8 cellular contexts compared by ENCODE assay signal in the genomic region with DNA sequence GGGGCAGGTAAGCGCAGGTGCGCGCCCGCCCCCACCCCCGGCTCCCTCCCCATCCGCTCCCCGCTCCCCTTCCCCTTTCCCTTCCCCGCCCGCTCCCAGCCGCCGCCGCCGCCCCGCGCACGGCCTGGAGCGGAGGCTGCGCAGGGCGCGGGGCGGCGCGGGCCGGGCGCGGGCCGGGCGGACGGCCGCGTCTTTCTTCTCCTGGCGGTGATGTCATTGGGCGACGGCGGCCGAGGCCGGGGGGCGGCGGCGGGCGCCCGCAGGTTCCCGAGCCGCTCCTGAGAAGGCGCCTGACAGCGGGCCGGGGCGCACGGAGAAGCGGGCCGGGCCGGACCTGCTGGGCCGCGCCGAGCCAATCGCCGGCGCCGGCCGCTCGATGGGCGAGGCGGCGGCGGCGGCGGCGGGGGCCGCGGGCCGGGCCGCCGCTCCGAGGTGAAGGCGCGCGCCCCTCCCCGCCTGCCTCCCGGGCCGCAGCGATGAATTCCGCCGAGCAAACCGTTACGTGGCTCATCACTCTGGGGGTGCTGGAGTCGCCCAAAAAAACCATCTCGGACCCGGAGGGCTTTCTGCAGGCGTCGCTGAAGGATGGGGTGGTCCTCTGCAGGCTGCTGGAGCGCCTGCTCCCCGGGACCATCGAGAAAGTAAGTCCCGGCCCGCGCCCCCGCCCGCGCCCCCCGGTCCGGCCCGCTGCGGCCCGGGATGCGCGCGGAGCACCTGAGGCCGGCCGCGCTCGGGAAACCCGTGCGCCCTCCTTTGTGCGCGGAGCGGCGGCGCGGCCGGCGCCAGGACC. TPM values are rescaled to one million over a fixed set of nuclear protein-coding genes. Genes with fewer than 3 reads are reported as not detected.
A peak's percentile ranks its signal among the peaks of the same experiment; 100 is the strongest.
DNase-seq lines count a peak whose midpoint lies in the region; ATAC-seq and TF ChIP-seq lines count a peak whose summit lies in the region.

A gene with protein sequence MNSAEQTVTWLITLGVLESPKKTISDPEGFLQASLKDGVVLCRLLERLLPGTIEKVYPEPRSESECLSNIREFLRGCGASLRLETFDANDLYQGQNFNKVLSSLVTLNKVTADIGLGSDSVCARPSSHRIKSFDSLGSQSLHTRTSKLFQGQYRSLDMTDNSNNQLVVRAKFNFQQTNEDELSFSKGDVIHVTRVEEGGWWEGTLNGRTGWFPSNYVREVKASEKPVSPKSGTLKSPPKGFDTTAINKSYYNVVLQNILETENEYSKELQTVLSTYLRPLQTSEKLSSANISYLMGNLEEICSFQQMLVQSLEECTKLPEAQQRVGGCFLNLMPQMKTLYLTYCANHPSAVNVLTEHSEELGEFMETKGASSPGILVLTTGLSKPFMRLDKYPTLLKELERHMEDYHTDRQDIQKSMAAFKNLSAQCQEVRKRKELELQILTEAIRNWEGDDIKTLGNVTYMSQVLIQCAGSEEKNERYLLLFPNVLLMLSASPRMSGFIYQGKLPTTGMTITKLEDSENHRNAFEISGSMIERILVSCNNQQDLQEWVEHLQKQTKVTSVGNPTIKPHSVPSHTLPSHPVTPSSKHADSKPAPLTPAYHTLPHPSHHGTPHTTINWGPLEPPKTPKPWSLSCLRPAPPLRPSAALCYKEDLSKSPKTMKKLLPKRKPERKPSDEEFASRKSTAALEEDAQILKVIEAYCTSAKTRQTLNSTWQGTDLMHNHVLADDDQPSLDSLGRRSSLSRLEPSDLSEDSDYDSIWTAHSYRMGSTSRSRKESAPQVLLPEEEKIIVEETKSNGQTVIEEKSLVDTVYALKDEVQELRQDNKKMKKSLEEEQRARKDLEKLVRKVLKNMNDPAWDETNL (plus strand): TSS at position 260 of the 790 bp plus-strand sequence. CDS start 217 bp downstream, at position 477.

- no peak for DNase-seq in CD4-positive, CD25-positive, alpha-beta regulatory T cell
- DNase-seq in GM23248 (peak; percentile 69), esophagus squamous epithelium (lab: John Stamatoyannopoulos, UW) (no peak), glomerular visceral epithelial cell (ENCODE audit: extremely low spot score) (no peak)
- DNase-seq in T-helper 2 cell treated with Interferon-gamma antibody and Interleukin-4, amounts not matched to agents 5 μg/mL and 100 μg/mL, for 36 hours (ENCODE audit: low spot score) = no peak
- DNase-seq in naive thymus-derived CD4-positive, alpha-beta T cell = peak in 1 of 9 donors; percentile 16

- no peaks in the 10 kb centered on the region for H3K79me2 ChIP-seq in GM23248 (ENCODE audit: insufficient read depth)

- POLR2A ChIA-PET in naive thymus-derived CD4-positive, alpha-beta T cell (lab: Charles Lee) = no interaction called here

- H3K36me3 Mint-ChIP-seq in CD4-positive, CD25-positive, alpha-beta regulatory T cell = no peaks in the 10 kb centered on the region
- no peaks in the 10 kb centered on the region for H3K36me3 Mint-ChIP-seq in T-helper 2 cell treated with Interferon-gamma antibody and Interleukin-4, amounts not matched to agents 5 μg/mL and 100 μg/mL, for 36 hours (ENCODE audit: low read depth)
- peaks cover 0 to 4% (median 0%) of the 10 kb centered on the region in 5 donors for H3K36me3 Mint-ChIP-seq in naive thymus-derived CD4-positive, alpha-beta T cell

- H3K4me3 ChIP-seq in CD4-positive, CD25-positive, alpha-beta regulatory T cell (ENCODE audit: low read depth, low read length) = peak within 1 kb of the TSS; percentile 65
- H3K4me3 ChIP-seq in GM23248 = peak within 1 kb of the TSS; percentile 78
- H3K4me3 ChIP-seq in esophagus squamous epithelium = peak within 1 kb of the TSS; percentile 37 to 69 (median 58)
- peak within 1 kb of the TSS; percentile 65 for H3K4me3 ChIP-seq in naive thymus-derived CD4-positive, alpha-beta T cell (ENCODE audit: low read length)

- no peak for TF ChIP-seq CTCF in esophagus squamous epithelium (IDR thresholded peaks at IDR 0.05)

- CTCF ChIA-PET in naive thymus-derived CD4-positive, alpha-beta T cell (lab: Charles Lee) = no interaction called here

- H3K27ac ChIP-seq in CD4-positive, CD25-positive, alpha-beta regulatory T cell (ENCODE audit: insufficient read depth, low read length, poor library complexity, severe bottlenecking) = no peak within 1 kb of the TSS
- H3K27ac ChIP-seq in GM23248 = peak within 1 kb of the TSS; percentile 75
- peak within 1 kb of the TSS; percentile 40 to 90 (median 82) for H3K27ac ChIP-seq in esophagus squamous epithelium
- H3K27ac ChIP-seq in naive thymus-derived CD4-positive, alpha-beta T cell (ENCODE audit: low read depth, low read length) = no peak within 1 kb of the TSS

- H3K4me3 Mint-ChIP-seq in CD4-positive, CD25-positive, alpha-beta regulatory T cell = peak within 1 kb of the TSS; percentile 79 to 89 (median 85)
- peak within 1 kb of the TSS; percentile 87 for H3K4me3 Mint-ChIP-seq in T-helper 2 cell treated with Interferon-gamma antibody and Interleukin-4, amounts not matched to agents 5 μg/mL and 100 μg/mL, for 36 hours
- peak within 1 kb of the TSS; percentile 85 to 93 (median 90) for H3K4me3 Mint-ChIP-seq in naive thymus-derived CD4-positive, alpha-beta T cell

- WGBS in GM23248 (ENCODE audit: low coverage in 1 of 2, low lambda C conversion rate in 2 of 2, missing lambda C conversion rate in 2 of 2), 2 experiments = 0 to 2% methylated on average over 6 to 94 of the region's 121 CpGs
- WGBS in esophagus squamous epithelium, 2 donors = 5% methylated on average over 7 of the region's 121 CpGs; no CpG with 5 or more reads in 1 of the 2 donors

- peaks cover 0 to 6% (median 0%) of the 10 kb centered on the region in 7 donors for H3K9me3 Mint-ChIP-seq in CD4-positive, CD25-positive, alpha-beta regulatory T cell
- no peaks in the 10 kb centered on the region for H3K9me3 Mint-ChIP-seq in T-helper 2 cell treated with Interferon-gamma antibody and Interleukin-4, amounts not matched to agents 5 μg/mL and 100 μg/mL, for 36 hours
- peaks cover 0 to 3% (median 0%) of the 10 kb centered on the region in 11 donors for H3K9me3 Mint-ChIP-seq in naive thymus-derived CD4-positive, alpha-beta T cell

- H3K27me3 ChIP-seq in CD4-positive, CD25-positive, alpha-beta regulatory T cell (ENCODE audit: control insufficient read depth, insufficient read depth, low read length) = peaks cover 62% of the 10 kb centered on the region
- H3K27me3 ChIP-seq in GM23248 (replicated peaks; ENCODE audit: insufficient read depth) (peaks cover 29% of the 10 kb centered on the region), esophagus squamous epithelium (peaks cover 0 to 90% (median 4%) of the 10 kb centered on the region in 4 donors)
- peaks cover 9 to 19% of the 10 kb centered on the region in 2 donors for H3K27me3 ChIP-seq in naive thymus-derived CD4-positive, alpha-beta T cell (ENCODE audit: control insufficient read depth in 2 of 2, insufficient read depth in 2 of 2, low read length in 2 of 2)

- in situ Hi-C loops in GM23248 (cut with MboI) = no loop called here

- no peaks in the 10 kb centered on the region for H3K9me2 ChIP-seq in GM23248 (ENCODE audit: insufficient read depth)

- no peak within 1 kb of the TSS for H3K27ac Mint-ChIP-seq in CD4-positive, CD25-positive, alpha-beta regulatory T cell
- peak within 1 kb of the TSS; percentile 61 for H3K27ac Mint-ChIP-seq in T-helper 2 cell treated with Interferon-gamma antibody and Interleukin-4, amounts not matched to agents 5 μg/mL and 100 μg/mL, for 36 hours
- peak within 1 kb of the TSS in 6 of 9 donors; percentile 39 to 71 (median 58) for H3K27ac Mint-ChIP-seq in naive thymus-derived CD4-positive, alpha-beta T cell

- intact Hi-C loops in esophagus squamous epithelium (cut with DNase I) = no loop called here
- intact Hi-C loops in naive thymus-derived CD4-positive, alpha-beta T cell (cut with micrococcal nuclease) = loop anchor here in 1 of 2 donors (2.0 kb wide), 1 partner anchor 38 kb away; no protein-coding TSS in a partner anchor

- peak within 1 kb of the TSS; percentile 89 for H2AFZ ChIP-seq in GM23248

- peaks cover 28% of the 10 kb centered on the region for H3F3A ChIP-seq in GM23248 (ENCODE audit: insufficient read depth)

- peaks cover 85% of the 10 kb centered on the region for H3K27me3 Mint-ChIP-seq in CD4-positive, CD25-positive, alpha-beta regulatory T cell
- peaks cover 85% of the 10 kb centered on the region for H3K27me3 Mint-ChIP-seq in T-helper 2 cell treated with Interferon-gamma antibody and Interleukin-4, amounts not matched to agents 5 μg/mL and 100 μg/mL, for 36 hours (ENCODE audit: low read depth)
- H3K27me3 Mint-ChIP-seq in naive thymus-derived CD4-positive, alpha-beta T cell = peaks cover 68 to 85% (median 71%) of the 10 kb centered on the region in 5 donors

- peaks cover 16% of the 10 kb centered on the region for H3K4me1 ChIP-seq in CD4-positive, CD25-positive, alpha-beta regulatory T cell (ENCODE audit: control insufficient read depth, insufficient read depth, low read length, poor library complexity, severe bottlenecking)
- H3K4me1 ChIP-seq in GM23248 (ENCODE audit: insufficient read depth) = peaks cover 20% of the 10 kb centered on the region
- H3K4me1 ChIP-seq in esophagus squamous epithelium = peaks cover 3 to 36% (median 6%) of the 10 kb centered on the region in 3 donors
- H3K4me1 ChIP-seq in naive thymus-derived CD4-positive, alpha-beta T cell (ENCODE audit: control insufficient read depth in 2 of 2, insufficient read depth in 2 of 2, low read length in 2 of 2) = peaks cover 0 to 5% of the 10 kb centered on the region in 2 donors

- peak within 1 kb of the TSS; percentile 91 for H3K4me2 ChIP-seq in GM23248 (ENCODE audit: unreplicated experiment)

- ATAC-seq in CD4-positive, CD25-positive, alpha-beta regulatory T cell (ENCODE audit: low read depth in 2 of 2) = no peak
- ATAC-seq in naive thymus-derived CD4-positive, alpha-beta T cell = peak; percentile 30
- no peak for ATAC-seq in GM21825 (IDR thresholded peaks at IDR 0.05; ENCODE audit: unreplicated experiment)
- ATAC-seq in GM19455 (IDR thresholded peaks at IDR 0.05; ENCODE audit: unreplicated experiment) = no peak

- no peaks in the 10 kb centered on the region for H4K20me1 ChIP-seq in GM23248 (ENCODE audit: insufficient read depth)

- H3K9ac ChIP-seq in GM23248 = peak within 1 kb of the TSS; percentile 83

- H3K9me3 ChIP-seq in CD4-positive, CD25-positive, alpha-beta regulatory T cell (ENCODE audit: control insufficient read depth in 2 of 2, low read length in 2 of 2) = no peaks in the 10 kb centered on the region
- H3K9me3 ChIP-seq in GM23248 (ENCODE audit: low read depth) (no peaks in the 10 kb centered on the region), esophagus squamous epithelium (no peaks in the 10 kb centered on the region)
- no peaks in the 10 kb centered on the region for H3K9me3 ChIP-seq in naive thymus-derived CD4-positive, alpha-beta T cell (ENCODE audit: control insufficient read depth in 2 of 3, low read length in 3 of 3)

- peaks cover 0 to 20% (median 10%) of the 10 kb centered on the region in 4 donors for H3K4me1 Mint-ChIP-seq in CD4-positive, CD25-positive, alpha-beta regulatory T cell
- peaks cover 8% of the 10 kb centered on the region for H3K4me1 Mint-ChIP-seq in T-helper 2 cell treated with Interferon-gamma antibody and Interleukin-4, amounts not matched to agents 5 μg/mL and 100 μg/mL, for 36 hours (ENCODE audit: low read depth)
- peaks cover 4 to 19% (median 17%) of the 10 kb centered on the region in 7 donors for H3K4me1 Mint-ChIP-seq in naive thymus-derived CD4-positive, alpha-beta T cell

- no peak for TF ChIP-seq POLR2A in esophagus squamous epithelium (IDR thresholded peaks at IDR 0.05)

- H3K36me3 ChIP-seq in CD4-positive, CD25-positive, alpha-beta regulatory T cell (ENCODE audit: control insufficient read depth, insufficient read depth, low read length) = no peaks in the 10 kb centered on the region
- H3K36me3 ChIP-seq in GM23248 (ENCODE audit: low read depth) (no peaks in the 10 kb centered on the region), esophagus squamous epithelium (no peaks in the 10 kb centered on the region)
- H3K36me3 ChIP-seq in naive thymus-derived CD4-positive, alpha-beta T cell (ENCODE audit: control insufficient read depth in 2 of 3, insufficient read depth in 3 of 3, low read length in 3 of 3) = no peaks in the 10 kb centered on the region

RNA-seq across cellular contexts. Expression of the gene that starts here (rescaled TPM):
- total RNA-seq in CD4-positive, CD25-positive, alpha-beta regulatory T cell = 84.9 TPM
- polyA plus RNA-seq in CD4-positive, CD25-positive, alpha-beta regulatory T cell = 10 to 100 TPM in 1 of 4 donors, 1 to 10 TPM in 3; 7.1 to 10.3 (median 9.0) TPM
- total RNA-seq in GM23248 (2014; rRNA removed; shearing (Covaris generic)) = 19.0 and 29.5 TPM in 2 replicates
- polyA plus RNA-seq in GM23248 (2016; fragmentation: Nextera tagmentation; extraction: Ambion mirVana) = 19.7 and 23.0 TPM in 2 replicates
- 10 to 100 TPM; 11.5 to 57.2 (median 36.5) TPM for total RNA-seq in esophagus squamous epithelium
- total RNA-seq in naive thymus-derived CD4-positive, alpha-beta T cell = 10 to 100 TPM; 75.3 to 84.0 (median 82.3) TPM
- polyA plus RNA-seq in naive thymus-derived CD4-positive, alpha-beta T cell = 10 to 100 TPM in 1 of 2 donors, 1 to 10 TPM in 1; 10.0 to 14.7 TPM

Comparison
In these comparisons a context has a peak if more than half of its experiments do, and no peak if none do; other contexts are left out.
1. H3K27ac ChIP-seq: peak in GM23248 (single experiment) and esophagus squamous epithelium (4 of 4); none in CD4-positive, CD25-positive, alpha-beta regulatory T cell (single experiment) and naive thymus-derived CD4-positive, alpha-beta T cell (single experiment).
2. H3K27ac Mint-ChIP-seq: peak in T-helper 2 cell treated with Interferon-gamma antibody and Interleukin-4, amounts not matched to agents 5 μg/mL and 100 μg/mL, for 36 hours (single experiment) and naive thymus-derived CD4-positive, alpha-beta T cell (6 of 9); none in CD4-positive, CD25-positive, alpha-beta regulatory T cell (0 of 3).
3. Peak in every context shown above with its lines, with median percentiles within 50 percentile points of each other: H3K4me3 ChIP-seq and H3K4me3 Mint-ChIP-seq.